In the genomic region with DNA sequence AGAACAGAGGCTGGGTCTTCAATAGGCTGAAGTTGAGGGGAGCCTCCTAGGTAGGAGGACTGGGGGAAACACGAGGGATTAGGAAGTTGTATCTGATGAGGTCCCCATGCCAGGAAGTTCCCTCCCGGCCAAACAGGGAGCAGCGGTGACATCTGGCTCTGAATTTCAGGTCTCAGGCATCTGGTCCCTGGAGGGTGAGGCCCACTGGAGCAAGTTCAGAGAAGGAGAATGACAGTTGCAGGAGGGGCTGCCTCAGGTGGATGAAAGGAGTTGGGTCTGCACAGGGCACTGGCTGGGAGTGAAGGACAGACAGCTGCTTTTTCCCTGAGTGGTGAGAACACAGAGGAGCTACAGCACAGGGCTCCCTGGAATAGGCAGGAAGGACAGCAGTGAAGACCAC, we compare ENCODE assay signal across 20 cellular contexts. TPM values are rescaled to one million over a fixed set of nuclear protein-coding genes. Genes with fewer than 3 reads are reported as not detected.
DNase-seq lines count a peak whose midpoint lies in the region; ATAC-seq, FAIRE-seq and TF ChIP-seq lines count a peak whose summit lies in the region.
"Had no signal": no experiment of that assay in that cellular context is flagged by ENCODE, and none has a peak within 500 bp of the region (broad histone marks: within the 10 kb centered on the region; RNA-seq: fewer than 3 reads in every experiment).

No MANE protein-coding gene starts in this region.

- H3K4me1 ChIP-seq in kidney (ENCODE audit: control insufficient read depth in 1 of 2, insufficient read depth in 1 of 2, low read depth in 1 of 2, low read length in 2 of 2), result no peaks in the 10 kb centered on the region
- no peaks in the 10 kb centered on the region for H3K4me1 ChIP-seq in upper lobe of right lung

- H3K27ac ChIP-seq in kidney (ENCODE audit: low read depth in 2 of 2, low read length in 2 of 2) (no peak overlapping the region), upper lobe of right lung (no peak overlapping the region)
- H3K27ac ChIP-seq: BLaER1, GM23248, HL-60 had no signal

- H3K9me3 Mint-ChIP-seq in natural killer cell treated with Interleukin-12 subunit alpha and Interleukin-12 subunit beta and Interleukin-15 and Interleukin-18, amount 100 ng/mL, for 72 hours, result no peaks in the 10 kb centered on the region
- H3K9me3 Mint-ChIP-seq in natural killer cell (no peaks in the 10 kb centered on the region), Calu3 (ENCODE audit: low read depth, unreplicated experiment) (no peaks in the 10 kb centered on the region)
- H3K9me3 Mint-ChIP-seq: CD4-positive, alpha-beta T cell had no signal

- ATAC-seq in natural killer cell treated with Interleukin-12 subunit alpha and Interleukin-12 subunit beta and Interleukin-15 and Interleukin-18, amount 100 ng/mL, for 72 hours, result no peak
- no peak for ATAC-seq in natural killer cell
- no peak for ATAC-seq in upper lobe of right lung
- ATAC-seq: HCT116 had no signal

- TF ChIP-seq CTCF in natural killer cell (IDR thresholded peaks at IDR 0.05) (no peak), kidney (IDR thresholded peaks at IDR 0.05; ENCODE audit: borderline replicate concordance, extremely low read depth, insufficient read depth) (no peak), upper lobe of right lung (IDR thresholded peaks at IDR 0.05) (no peak), Calu3 (IDR thresholded peaks at IDR 0.05; ENCODE audit: unreplicated experiment) (no peak)

- H3K9me3 ChIP-seq in kidney (ENCODE audit: control insufficient read depth in 1 of 2, low read length in 2 of 2) (no peaks in the 10 kb centered on the region), upper lobe of right lung (no peaks in the 10 kb centered on the region)
- H3K9me3 ChIP-seq: BLaER1 had no signal

- H3K4me3 Mint-ChIP-seq in natural killer cell treated with Interleukin-12 subunit alpha and Interleukin-12 subunit beta and Interleukin-15 and Interleukin-18, amount 100 ng/mL, for 72 hours, result no peak overlapping the region
- no peak overlapping the region for H3K4me3 Mint-ChIP-seq in natural killer cell
- no peak overlapping the region for H3K4me3 Mint-ChIP-seq in Calu3 (ENCODE audit: low read depth, unreplicated experiment)
- H3K4me3 Mint-ChIP-seq: CD4-positive, alpha-beta T cell had no signal

- peaks cover 6% of the 10 kb centered on the region for H3K36me3 Mint-ChIP-seq in natural killer cell treated with Interleukin-12 subunit alpha and Interleukin-12 subunit beta and Interleukin-15 and Interleukin-18, amount 100 ng/mL, for 72 hours
- H3K36me3 Mint-ChIP-seq in natural killer cell, result peaks cover 7% of the 10 kb centered on the region
- peaks cover 40% of the 10 kb centered on the region for H3K36me3 Mint-ChIP-seq in Calu3 (ENCODE audit: insufficient read depth, unreplicated experiment)

- no TSS peak for BruUV-seq in Calu3 (replicated peaks; lab: Mats Ljungman, UMichigan)

- FAIRE-seq in kidney (lab: Jason Lieb, UNC) (no peak), urothelium cell line (lab: Jason Lieb, UNC) (no peak)
- FAIRE-seq: G401.6, GM12891, H54 had no signal

- DNase-seq in NCI-H82 (lab: John Stamatoyannopoulos, UW) (peak; percentile 29), NCI-H82 treated with DMSO at 0.1 percent for 48 hours (lab: John Stamatoyannopoulos, UW; ENCODE audit: unreplicated experiment) (no peak), natural killer cell (no peak), kidney (peak; percentile 39), upper lobe of right lung (peak; percentile 32), Calu3 (no peak), urothelium cell line (ENCODE audit: low spot score) (no peak)
- DNase-seq in natural killer cell treated with Interleukin-12 subunit alpha and Interleukin-12 subunit beta and Interleukin-15 and Interleukin-18, amount 100 ng/mL, for 72 hours (ENCODE audit: low spot score), result peak; percentile 34
- DNase-seq: 8988T; AML-193; CD4-positive, alpha-beta T cell; DMS79 treated with DMSO at 0.1 percent for 48 hours; EL; GM23248 had no signal

- H3K27me3 Mint-ChIP-seq in natural killer cell treated with Interleukin-12 subunit alpha and Interleukin-12 subunit beta and Interleukin-15 and Interleukin-18, amount 100 ng/mL, for 72 hours, result no peaks in the 10 kb centered on the region
- H3K27me3 Mint-ChIP-seq in natural killer cell (ENCODE audit: low read depth in 2 of 2), result no peaks in the 10 kb centered on the region
- no peaks in the 10 kb centered on the region for H3K27me3 Mint-ChIP-seq in Calu3 (ENCODE audit: unreplicated experiment)
- H3K27me3 Mint-ChIP-seq: CD4-positive, alpha-beta T cell had no signal

- CTCF ChIA-PET in Calu3 (lab: Charles Lee), result no interaction called here

- no peak overlapping the region for H3K27ac Mint-ChIP-seq in natural killer cell treated with Interleukin-12 subunit alpha and Interleukin-12 subunit beta and Interleukin-15 and Interleukin-18, amount 100 ng/mL, for 72 hours
- H3K27ac Mint-ChIP-seq in natural killer cell, result no peak overlapping the region
- H3K27ac Mint-ChIP-seq in Calu3 (ENCODE audit: unreplicated experiment), result no peak overlapping the region
- H3K27ac Mint-ChIP-seq: CD4-positive, alpha-beta T cell had no signal

- no peaks in the 10 kb centered on the region for H3K4me1 Mint-ChIP-seq in natural killer cell treated with Interleukin-12 subunit alpha and Interleukin-12 subunit beta and Interleukin-15 and Interleukin-18, amount 100 ng/mL, for 72 hours (ENCODE audit: low read depth in 2 of 2)
- H3K4me1 Mint-ChIP-seq in natural killer cell (no peaks in the 10 kb centered on the region), Calu3 (ENCODE audit: low read depth, unreplicated experiment) (no peaks in the 10 kb centered on the region)

- peaks cover 38 to 48% of the 10 kb centered on the region in 2 donors for H3K36me3 ChIP-seq in kidney (ENCODE audit: control insufficient read depth in 1 of 2, insufficient read depth in 2 of 2, low read length in 2 of 2)
- H3K36me3 ChIP-seq in upper lobe of right lung, result peaks cover 64% of the 10 kb centered on the region

- H3K9ac ChIP-seq in kidney (ENCODE audit: low read length in 2 of 2), result no peak overlapping the region
- H3K9ac ChIP-seq: BLaER1, GM23248 had no signal

- intact Hi-C loops in natural killer cell (cut with micrococcal nuclease), result no loop called here
- intact Hi-C loops in kidney (cut with DNase I), result no loop called here
- intact Hi-C loops in upper lobe of right lung (cut with DNase I), result no loop called here
- intact Hi-C loops in Calu3 (cut with micrococcal nuclease; ENCODE audit: unreplicated experiment), result no loop called here

- H3K4me3 ChIP-seq in kidney (ENCODE audit: low read length in 2 of 2), result no peak overlapping the region
- H3K4me3 ChIP-seq in upper lobe of right lung, result no peak overlapping the region
- H3K4me3 ChIP-seq: BLaER1, GM23248 had no signal

- H3K27me3 ChIP-seq in upper lobe of right lung, result no peaks in the 10 kb centered on the region
- H3K27me3 ChIP-seq: BLaER1 had no signal

RNA-seq across cellular contexts. Expression of gene TMEM9, which starts 9.1 kb away (rescaled TPM):
- total RNA-seq in natural killer cell treated with Interleukin-12 subunit alpha and Interleukin-12 subunit beta and Interleukin-15 and Interleukin-18, amount 100 ng/mL, for 72 hours, result 10 to 100 TPM; 15.6 to 21.5 TPM
- 10 to 100 TPM; 16.2 to 18.1 (median 16.9) TPM for total RNA-seq in natural killer cell
- 81.9 TPM for total RNA-seq in kidney
- polyA plus RNA-seq in kidney (ENCODE audit: insufficient read depth, low read depth, low replicate concordance), result 166 TPM
- 59.3 TPM for total RNA-seq in upper lobe of right lung
- total RNA-seq in Calu3 (2022), result 84.0 and 99.5 TPM in 2 replicates

RNA-seq across cellular contexts. Expression of gene ASCL5, which starts 18.1 kb away (rescaled TPM):
- total RNA-seq in natural killer cell treated with Interleukin-12 subunit alpha and Interleukin-12 subunit beta and Interleukin-15 and Interleukin-18, amount 100 ng/mL, for 72 hours, result not detected
- total RNA-seq in natural killer cell (not detected), kidney (not detected), upper lobe of right lung (0.29 TPM), Calu3 (2022) (0.27 TPM in 1 of 2 replicates, not detected in the other)
- not detected for polyA plus RNA-seq in kidney (ENCODE audit: insufficient read depth, low read depth, low replicate concordance)
- total RNA-seq: GM23248 had no signal
- polyA plus RNA-seq: GM23248 had no signal

RNA-seq across cellular contexts. Expression of gene CACNA1S, which starts 32.9 kb away (rescaled TPM):
- total RNA-seq in natural killer cell treated with Interleukin-12 subunit alpha and Interleukin-12 subunit beta and Interleukin-15 and Interleukin-18, amount 100 ng/mL, for 72 hours, result not detected
- total RNA-seq in natural killer cell (not detected), kidney (not detected), upper lobe of right lung (0.55 TPM), Calu3 (2022) (not detected in 2 replicates)
- 0.41 TPM for polyA plus RNA-seq in kidney (ENCODE audit: insufficient read depth, low read depth, low replicate concordance)
- total RNA-seq: CD4-positive, alpha-beta T cell; GM23248 had no signal
- polyA plus RNA-seq: GM23248 had no signal

RNA-seq across cellular contexts. Expression of gene IGFN1, which starts 45.5 kb away (rescaled TPM):
- not detected for total RNA-seq in natural killer cell treated with Interleukin-12 subunit alpha and Interleukin-12 subunit beta and Interleukin-15 and Interleukin-18, amount 100 ng/mL, for 72 hours
- not detected for total RNA-seq in natural killer cell
- 2.8 TPM for total RNA-seq in kidney
- polyA plus RNA-seq in kidney (ENCODE audit: insufficient read depth, low read depth, low replicate concordance), result not detected
- 0.81 TPM for total RNA-seq in upper lobe of right lung
- total RNA-seq in Calu3 (2022), result not detected in 2 replicates
- total RNA-seq: CD4-positive, alpha-beta T cell; GM23248 had no signal
- polyA plus RNA-seq: GM23248 had no signal

Comparison
In these comparisons a context has a peak if more than half of its experiments do, and no peak if none do; other contexts are left out.
1. DNase-seq: peak in NCI-H82 (single experiment), natural killer cell treated with Interleukin-12 subunit alpha and Interleukin-12 subunit beta and Interleukin-15 and Interleukin-18, amount 100 ng/mL, for 72 hours (single experiment), kidney (single experiment) and upper lobe of right lung (single experiment); none in NCI-H82 treated with DMSO at 0.1 percent for 48 hours (single experiment), natural killer cell (single experiment), Calu3 (single experiment) and urothelium cell line (single experiment).